Comparison of ENCODE assay signal across 16 cellular contexts in the genomic region with DNA sequence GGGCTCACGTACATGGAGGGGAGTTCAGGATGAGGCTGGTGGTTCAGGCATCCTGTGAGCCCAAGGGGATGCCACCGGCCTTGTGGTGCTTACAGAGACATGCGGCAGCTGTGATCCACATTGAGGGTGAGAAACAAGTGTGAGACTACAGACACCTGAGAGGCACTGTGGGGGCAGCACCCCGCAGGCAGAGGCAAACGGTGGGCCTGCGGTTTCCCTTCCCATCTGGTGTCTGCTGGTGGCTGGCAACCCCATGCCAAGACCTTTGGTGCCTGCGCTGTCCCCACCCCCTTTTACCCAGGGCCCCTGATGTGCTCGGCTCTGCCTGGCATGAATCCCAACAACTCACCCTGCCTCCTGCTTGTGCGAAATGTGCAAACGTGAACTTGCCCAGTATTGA.
"Had no signal": no experiment of that assay in that cellular context is flagged by ENCODE, and none has a peak within 500 bp of the region (broad histone marks: within the 10 kb centered on the region; RNA-seq: fewer than 3 reads in every experiment).

No MANE protein-coding gene starts in this region.

- H3K27me3 ChIP-seq: adrenal gland, gastroesophageal sphincter had no signal

- FAIRE-seq: kidney, small intestine had no signal

- ATAC-seq: activated CD8-positive, alpha-beta T cell treated with anti-CD3 and anti-CD28 coated beads for 36 hours; gastroesophageal sphincter; stimulated activated effector memory CD8-positive, alpha-beta T cell treated with anti-CD3 and anti-CD28 coated beads, Interleukin-12 subunit alpha, Interleukin-12 subunit beta, amount 100 ng/mL, for 72 hours had no signal

- H3K9me3 Mint-ChIP-seq: activated CD8-positive, alpha-beta T cell treated with anti-CD3 and anti-CD28 coated beads for 36 hours; activated T-helper 2 cell treated with anti-CD3 and anti-CD28 coated beads, Interferon-gamma antibody, Interleukin-2, Interleukin-4, amounts not matched to agents 10 μg/mL and 5 μg/mL and 100 μg/mL, durations not matched to agents 14 hours and 24 hours and 36 hours; stimulated activated effector memory CD8-positive, alpha-beta T cell treated with anti-CD3 and anti-CD28 coated beads, Interleukin-12 subunit alpha, Interleukin-12 subunit beta, amount 100 ng/mL, for 72 hours had no signal

- H3K9me3 ChIP-seq: adrenal gland, gastroesophageal sphincter, tibial artery had no signal

- H3K27ac ChIP-seq: adrenal gland, epithelial cell of prostate, gastroesophageal sphincter, tibial artery had no signal

- H3K36me3 ChIP-seq: adrenal gland, gastroesophageal sphincter, tibial artery had no signal

- H3K36me3 Mint-ChIP-seq: mesothelial cell of epicardium had no signal

- H3K4me3 ChIP-seq: adrenal gland, gastroesophageal sphincter, tibial artery had no signal

- H3K4me3 Mint-ChIP-seq: activated CD8-positive, alpha-beta T cell treated with anti-CD3 and anti-CD28 coated beads for 36 hours; mesothelial cell of epicardium; stimulated activated effector memory CD8-positive, alpha-beta T cell treated with anti-CD3 and anti-CD28 coated beads, Interleukin-12 subunit alpha, Interleukin-12 subunit beta, amount 100 ng/mL, for 72 hours had no signal

- DNase-seq: activated CD8-positive, alpha-beta T cell treated with anti-CD3 and anti-CD28 coated beads for 36 hours; activated naive CD4-positive, alpha-beta T cell treated with anti-CD3 and anti-CD28 coated beads, Interleukin-2, amount 50 U/mL, for 16 hours; activated T-cell treated with anti-CD3 and anti-CD28 coated beads for 4 hours; caudate nucleus; cortex of kidney; effector memory CD4-positive, alpha-beta T cell; kidney; small intestine; T1000 had no signal

- H3K27ac Mint-ChIP-seq: activated CD8-positive, alpha-beta T cell treated with anti-CD3 and anti-CD28 coated beads for 36 hours; activated T-helper 2 cell treated with anti-CD3 and anti-CD28 coated beads, Interferon-gamma antibody, Interleukin-2, Interleukin-4, amounts not matched to agents 10 μg/mL and 5 μg/mL and 100 μg/mL, durations not matched to agents 14 hours and 24 hours and 36 hours; mesothelial cell of epicardium; stimulated activated effector memory CD8-positive, alpha-beta T cell treated with anti-CD3 and anti-CD28 coated beads, Interleukin-12 subunit alpha, Interleukin-12 subunit beta, amount 100 ng/mL, for 72 hours had no signal
